In the genomic region with DNA sequence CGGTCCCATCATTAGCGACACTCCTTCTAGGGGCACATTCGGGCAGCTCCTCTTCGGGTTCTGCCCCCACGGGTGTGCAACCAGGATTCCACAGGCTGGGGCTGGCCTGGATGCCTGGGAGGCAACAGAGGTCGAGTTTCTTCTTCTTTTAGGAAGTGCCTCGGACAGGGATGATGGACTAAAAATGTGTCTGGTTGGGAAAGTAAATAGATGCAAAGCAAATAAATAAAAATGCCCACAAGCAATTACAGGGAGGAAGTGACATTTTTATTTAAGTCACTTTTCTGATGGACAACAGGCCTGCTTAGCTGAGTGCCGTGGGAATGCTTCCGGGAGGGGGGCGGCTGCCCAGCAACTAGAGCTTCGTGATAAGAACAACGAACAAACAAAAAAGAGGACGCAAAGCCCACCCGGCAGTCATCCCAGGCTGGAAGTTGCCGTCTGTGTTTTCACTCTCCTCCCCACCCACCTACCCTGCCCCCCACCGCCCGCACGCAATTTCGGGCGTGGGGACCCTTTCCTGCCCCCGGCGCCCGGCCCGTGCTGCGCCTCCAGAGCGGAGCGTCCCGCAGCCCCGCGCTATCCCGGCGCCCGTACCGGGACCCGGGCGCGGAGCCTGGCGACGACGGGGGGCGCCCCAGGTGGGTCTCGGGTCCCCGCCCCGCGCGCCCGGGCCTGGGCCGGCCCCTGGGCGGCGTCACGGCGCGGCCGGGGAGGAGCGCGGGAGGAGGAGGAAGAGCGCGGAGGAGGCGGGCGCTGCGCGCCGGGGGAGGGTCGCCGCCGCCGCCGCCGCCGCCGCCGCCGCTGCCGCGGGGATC, we compare ENCODE assay signal across 8 cellular contexts. TPM values are rescaled to one million over a fixed set of nuclear protein-coding genes. Genes with fewer than 3 reads are reported as not detected.
DNase-seq lines count a peak whose midpoint lies in the region; TF ChIP-seq lines count a peak whose summit lies in the region.

No MANE protein-coding gene starts in this region.

- peak; percentile 39 for DNase-seq in DMS79 treated with DMSO at 0.1 percent for 48 hours (lab: John Stamatoyannopoulos, UW)
- no peak for DNase-seq in DMS79 (lab: John Stamatoyannopoulos, UW)
- DNase-seq in HAP-1 (ENCODE audit: low spot score in 2 of 2): peak; percentile 52 to 74
- DNase-seq in MM.1S: peak; percentile 68
- DNase-seq in chondrocyte (ENCODE audit: low spot score): no peak
- peak; percentile 74 for DNase-seq in kidney tubule cell (ENCODE audit: low spot score)
- peak; percentile 77 for DNase-seq in stimulated activated CD4-positive, alpha-beta T cell treated with anti-CD3 and anti-CD28 coated beads, Interleukin-4, amount 100 ng/mL, for 1 hour

- peaks cover 17% of the 10 kb centered on the region; the same call in 1 of the 2 replicates for H3K4me1 ChIP-seq in HAP-1
- H3K4me1 ChIP-seq in MM.1S (ENCODE audit: low read length): peaks cover 29% of the 10 kb centered on the region

- no peaks in the 10 kb centered on the region for H3K27me3 Mint-ChIP-seq in chondrocyte (ENCODE audit: low read depth)

- H3K36me3 Mint-ChIP-seq in chondrocyte (ENCODE audit: low read depth): no peaks in the 10 kb centered on the region

- H3K27ac ChIP-seq in MM.1S (ENCODE audit: low read length) (no peak overlapping the region), VCaP (peak overlapping the region; percentile 89)

- peaks cover 3% of the 10 kb centered on the region for H3K9me3 Mint-ChIP-seq in chondrocyte (ENCODE audit: low read depth)

- H3K4me2 ChIP-seq in MM.1S (ENCODE audit: low read depth, low read length): peak overlapping the region; percentile 54

- no peaks in the 10 kb centered on the region for H3K9me2 ChIP-seq in MM.1S (replicated peaks; ENCODE audit: insufficient read depth, low read length)

- H3K4me3 ChIP-seq in HAP-1 (peak overlapping the region; percentile 30), MM.1S (ENCODE audit: low read length) (peak overlapping the region; percentile 35; the same call in 1 of the 2 replicates)

- H3K4me3 Mint-ChIP-seq in chondrocyte (ENCODE audit: unreplicated experiment): peak overlapping the region; percentile 76

- H3K9me3 ChIP-seq in HAP-1 (no peaks in the 10 kb centered on the region), MM.1S (replicated peaks; ENCODE audit: insufficient read depth, low read length) (no peaks in the 10 kb centered on the region)

- H4K20me1 ChIP-seq in MM.1S (ENCODE audit: insufficient read depth, low read length): 0 out of 2 replicates have a peak, but pooled peaks cover 7% of the 10 kb centered on the region

- H3K27ac Mint-ChIP-seq in chondrocyte (ENCODE audit: unreplicated experiment): peak overlapping the region; percentile 91

- peaks cover 46% of the 10 kb centered on the region for H3K4me1 Mint-ChIP-seq in chondrocyte (ENCODE audit: low read depth)

- H3K36me3 ChIP-seq in HAP-1 (replicated peaks) (no peaks in the 10 kb centered on the region), MM.1S (replicated peaks; ENCODE audit: insufficient read depth, low read length) (0 out of 2 replicates have a peak, but pooled peaks cover 5% of the 10 kb centered on the region)

- H3F3A ChIP-seq in MM.1S (ENCODE audit: insufficient read depth, low read length): peaks cover 13% of the 10 kb centered on the region

- H3K79me2 ChIP-seq in MM.1S (ENCODE audit: low read length): peaks cover 43% of the 10 kb centered on the region

- in situ Hi-C loops in HAP-1 (cut with MboI; ENCODE audit: low sequenced_read_pairs): no loop called here

- H3K27me3 ChIP-seq in HAP-1 (ENCODE audit: low read depth) (no peaks in the 10 kb centered on the region), MM.1S (replicated peaks; ENCODE audit: insufficient read depth, low read length) (no peaks in the 10 kb centered on the region)

- 0 out of 2 replicates have a peak overlapping the region, but pooled peaks have one; percentile 6 for H2AFZ ChIP-seq in MM.1S (ENCODE audit: low read length)

- peak overlapping the region; percentile 39; the same call in 1 of the 2 replicates for H3K9ac ChIP-seq in MM.1S (ENCODE audit: low read length)

- TF ChIP-seq CTCF in MM.1S (IDR thresholded peaks at IDR 0.05; ENCODE audit: low read length): no peak
- no peak for TF ChIP-seq CTCF in VCaP (conservative IDR thresholded peaks at IDR 0.05)
- no peak for TF ChIP-seq CTCF in chondrocyte (IDR thresholded peaks at IDR 0.05)

RNA-seq across cellular contexts. Expression of gene NCK2, which starts 0.4 kb away (rescaled TPM):
- 28.6 to 55.5 TPM (median 55.2 TPM) in 3 replicates for total RNA-seq in chondrocyte

Comparison
In these comparisons a context has a peak if more than half of its experiments do, and no peak if none do; other contexts are left out.
1. DNase-seq: peak in DMS79 treated with DMSO at 0.1 percent for 48 hours (single experiment), HAP-1 (2 of 2), MM.1S (single experiment), kidney tubule cell (single experiment) and stimulated activated CD4-positive, alpha-beta T cell treated with anti-CD3 and anti-CD28 coated beads, Interleukin-4, amount 100 ng/mL, for 1 hour (single experiment); none in DMS79 (single experiment) and chondrocyte (single experiment).